In the genomic region with DNA sequence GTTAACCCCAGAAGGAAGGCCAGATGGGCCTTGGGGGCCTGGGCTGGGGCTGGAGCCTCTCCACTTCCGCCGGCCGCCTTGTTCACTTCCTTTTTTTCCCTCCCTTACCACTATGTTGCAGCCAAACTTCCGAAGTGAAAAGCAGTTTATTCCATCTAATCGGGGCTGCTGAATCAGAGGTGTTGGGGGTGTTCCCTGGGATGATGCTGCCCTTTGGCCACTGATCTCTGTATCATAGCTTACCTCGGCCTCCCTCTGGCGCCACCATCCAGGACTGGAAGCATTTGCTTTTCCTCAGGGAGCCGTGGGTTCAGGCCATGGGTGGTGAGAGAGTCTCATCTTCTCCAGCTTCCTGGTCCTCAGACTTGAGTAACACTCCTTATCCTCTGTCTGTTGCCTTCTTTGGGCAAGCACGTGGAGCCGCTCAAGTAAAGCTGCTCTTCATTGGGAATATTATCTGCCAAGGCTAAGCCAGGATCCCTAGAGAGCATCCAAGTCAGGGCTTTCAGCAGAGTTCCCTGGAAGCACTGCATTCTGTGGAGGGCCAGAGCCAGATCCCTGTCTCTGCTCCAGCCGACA, we compare ENCODE assay signal across 1 cellular context.
TF ChIP-seq lines count a peak whose summit lies in the region.

No MANE protein-coding gene starts in this region.

TF ChIP-seq in K562, 482 proteins besides CTCF, POLR2A, EP300 and RAD21:
- no peak for TF ChIP-seq MCM5 (IDR thresholded peaks at IDR 0.05; ENCODE audit: low read depth)
- no peak for TF ChIP-seq OTX1 (CRISPR knock-in tag; IDR thresholded peaks at IDR 0.05)
- TF ChIP-seq DDX20 (tag; IDR thresholded peaks at IDR 0.05; ENCODE audit: low read depth): no peak
- TF ChIP-seq, protein P1, sequence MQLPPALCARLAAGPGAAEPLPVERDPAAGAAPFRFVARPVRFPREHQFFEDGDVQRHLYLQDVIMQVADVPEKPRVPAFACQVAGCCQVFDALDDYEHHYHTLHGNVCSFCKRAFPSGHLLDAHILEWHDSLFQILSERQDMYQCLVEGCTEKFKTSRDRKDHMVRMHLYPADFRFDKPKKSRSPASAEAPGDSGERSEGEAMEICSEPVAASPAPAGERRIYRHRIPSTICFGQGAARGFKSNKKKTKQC (CRISPR knock-in tag; IDR thresholded peaks at IDR 0.05): no peak
- TF ChIP-seq FIP1L1 (IDR thresholded peaks at IDR 0.05; ENCODE audit: low read depth, low read length, poor library complexity, severe bottlenecking): no peak
- TF ChIP-seq MEF2A (IDR thresholded peaks at IDR 0.05; ENCODE audit: control insufficient read depth, low read depth, low read length): no peak
- no peak for TF ChIP-seq ZNF785 (CRISPR knock-in tag; IDR thresholded peaks at IDR 0.05)
- TF ChIP-seq GTF2E2 (tag; IDR thresholded peaks at IDR 0.05): no peak
- TF ChIP-seq, protein P2, sequence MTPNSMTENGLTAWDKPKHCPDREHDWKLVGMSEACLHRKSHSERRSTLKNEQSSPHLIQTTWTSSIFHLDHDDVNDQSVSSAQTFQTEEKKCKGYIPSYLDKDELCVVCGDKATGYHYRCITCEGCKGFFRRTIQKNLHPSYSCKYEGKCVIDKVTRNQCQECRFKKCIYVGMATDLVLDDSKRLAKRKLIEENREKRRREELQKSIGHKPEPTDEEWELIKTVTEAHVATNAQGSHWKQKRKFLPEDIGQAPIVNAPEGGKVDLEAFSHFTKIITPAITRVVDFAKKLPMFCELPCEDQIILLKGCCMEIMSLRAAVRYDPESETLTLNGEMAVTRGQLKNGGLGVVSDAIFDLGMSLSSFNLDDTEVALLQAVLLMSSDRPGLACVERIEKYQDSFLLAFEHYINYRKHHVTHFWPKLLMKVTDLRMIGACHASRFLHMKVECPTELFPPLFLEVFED (CRISPR knock-in tag; conservative IDR thresholded peaks at IDR 0.05): no peak
- no peak for TF ChIP-seq ZNF445 (CRISPR knock-in tag; IDR thresholded peaks at IDR 0.05; ENCODE audit: low read depth)
- no peak for TF ChIP-seq CBFA2T3 (IDR thresholded peaks at IDR 0.05)
- no peak for TF ChIP-seq ILK (tag; IDR thresholded peaks at IDR 0.05; ENCODE audit: borderline replicate concordance, low read depth)
- TF ChIP-seq ZNF507 (tag; conservative IDR thresholded peaks at IDR 0.05): no peak
